ENCODE assay signal across 8 cellular contexts in genomic region chr12:7017870-7018349, GRCh38. TPM values are rescaled to one million over a fixed set of nuclear protein-coding genes. Genes with fewer than 3 reads are reported as not detected.
DNase-seq lines count a peak whose midpoint lies in the region; ATAC-seq, FAIRE-seq and TF ChIP-seq lines count a peak whose summit lies in the region.

No MANE protein-coding gene starts in this region.

- POLR2A ChIA-PET in A549 (lab: Yijun Ruan, JAX), result interaction anchor here (0.7 to 1.6 kb wide), 10 partner anchors 8 to 90 kb away, joined by 3 to 9 read pairs (median 3); partner anchors contain the start of genes C12orf57 and RNU7-1

- H2AFZ ChIP-seq in neural progenitor cell (replicated peaks), result peak overlapping the region; percentile 83

- H3K36me3 ChIP-seq in SJSA1, result peaks cover 7% of the 10 kb centered on the region; the same call in 1 of the 2 replicates
- H3K36me3 ChIP-seq in neural progenitor cell, result no peaks in the 10 kb centered on the region

- H3K27me3 Mint-ChIP-seq in neural progenitor cell (ENCODE audit: insufficient read depth, low read depth), result peaks cover 2% of the 10 kb centered on the region

- FAIRE-seq in A549 (lab: Jason Lieb, UNC) (no peak), D721Med (lab: Jason Lieb, UNC) (no peak)

- ATAC-seq in A549 (peak; percentile 71 to 72), HG03135 (IDR thresholded peaks at IDR 0.05; ENCODE audit: unreplicated experiment) (peak; percentile 24)

- H3K9me3 Mint-ChIP-seq in neural progenitor cell, result no peaks in the 10 kb centered on the region

- H3K27ac ChIP-seq in A549 (peak overlapping the region; percentile 88 to 91), SJSA1 (peak overlapping the region; percentile 35), neural progenitor cell (no peak overlapping the region)

- H3K4me1 Mint-ChIP-seq in neural progenitor cell, result peaks cover 14% of the 10 kb centered on the region

- H3F3A ChIP-seq in neural progenitor cell (ENCODE audit: low read depth), result peaks cover 11% of the 10 kb centered on the region

- peak overlapping the region; percentile 24 for H3K9ac ChIP-seq in neural progenitor cell

- TF ChIP-seq EP300 in A549 (IDR thresholded peaks at IDR 0.05), result no peak

- H3K4me2 ChIP-seq in A549 (peak overlapping the region; percentile 88), neural progenitor cell (peak overlapping the region; percentile 91)

- WGBS in A549 (ENCODE audit: missing lambda C conversion rate), result 3% methylated on average over 20 of the region's 25 CpGs

- H3K4me1 ChIP-seq in A549 (peaks cover 26% of the 10 kb centered on the region), SJSA1 (replicated peaks) (peaks cover 23% of the 10 kb centered on the region), neural progenitor cell (peaks cover 11% of the 10 kb centered on the region)

- TF ChIP-seq POLR2A in A549 (IDR thresholded peaks at IDR 0.05; ENCODE audit: low read length) (no peak), erythroblast (IDR thresholded peaks at IDR 0.05; ENCODE audit: low read length) (no peak)

- H4K20me1 ChIP-seq in neural progenitor cell (ENCODE audit: low read depth), result peaks cover 14% of the 10 kb centered on the region

- CTCF ChIA-PET in A549 (lab: Yijun Ruan, JAX), result interaction anchor here (0.5 to 3.4 kb wide), 19 partner anchors 8 to 149 kb away, joined by 3 to 22 read pairs (median 4); partner anchors contain the start of genes C1RL, C1S and SPSB2

- TF ChIP-seq CTCF in A549 (IDR thresholded peaks at IDR 0.05) (no peak), GM13977 (IDR thresholded peaks at IDR 0.05; ENCODE audit: extremely low read depth, insufficient read depth, missing control alignments) (peak; percentile 0), neural progenitor cell (IDR thresholded peaks at IDR 0.05) (no peak), D721Med (IDR thresholded peaks at IDR 0.05; ENCODE audit: insufficient read depth, missing control alignments) (no peak)

- H3K27ac Mint-ChIP-seq in neural progenitor cell, result no peak overlapping the region

- peak overlapping the region; percentile 88 for H3K4me3 Mint-ChIP-seq in neural progenitor cell

- H3K9me3 ChIP-seq in A549 (no peaks in the 10 kb centered on the region), SJSA1 (replicated peaks) (no peaks in the 10 kb centered on the region), neural progenitor cell (ENCODE audit: low read depth) (no peaks in the 10 kb centered on the region)

- H3K79me2 ChIP-seq in neural progenitor cell (ENCODE audit: low read depth), result peaks cover 37% of the 10 kb centered on the region

- H3K4me3 ChIP-seq in A549 (peak overlapping the region; percentile 72), SJSA1 (peak overlapping the region; percentile 83), neural progenitor cell (peak overlapping the region; percentile 84)

- H3K27me3 ChIP-seq in SJSA1 (replicated peaks) (no peaks in the 10 kb centered on the region), neural progenitor cell (no peaks in the 10 kb centered on the region)

- TF ChIP-seq RAD21 in A549 (conservative IDR thresholded peaks at IDR 0.05 in 1 of 2, IDR thresholded peaks at IDR 0.05 in 1 of 2), result no peak

- DNase-seq in A549 (ENCODE audit: low read depth in 1 of 2, low spot score in 1 of 2), result peak in 1 of 2 experiments; percentile 43
- DNase-seq in GM13977 (ENCODE audit: low spot score), result no peak
- DNase-seq in SJSA1 (ENCODE audit: low read depth in 1 of 2, low spot score in 2 of 2), result peak in 1 of 2 experiments; percentile 64
- peak; percentile 71 to 79 for DNase-seq in erythroblast (lab: John Stamatoyannopoulos, UW)
- no peak for DNase-seq in neural progenitor cell (ENCODE audit: low spot score)
- DNase-seq in D721Med (ENCODE audit: insufficient read length, low spot score), result no peak
- no peak for DNase-seq in activated CD4-positive, CD25-positive, alpha-beta regulatory T cell (lab: John Stamatoyannopoulos, UW)

- H3K36me3 Mint-ChIP-seq in neural progenitor cell, result no peaks in the 10 kb centered on the region

- in situ Hi-C loops in GM13977 (cut with MboI; ENCODE audit: low pct_unique_long_range_greater_than_20kb, low sequenced_read_pairs, unreplicated experiment), result no loop called here

TF ChIP-seq in A549, 52 proteins besides CTCF, POLR2A, EP300 and RAD21 (continues in another document):
- TF ChIP-seq E2F6 (IDR thresholded peaks at IDR 0.05; ENCODE audit: borderline replicate concordance, low read depth) (no peak), HES2 (IDR thresholded peaks at IDR 0.05) (no peak), CBX2 (IDR thresholded peaks at IDR 0.05; ENCODE audit: borderline replicate concordance, low read depth) (no peak), TP53 (CRISPR knock-in tag; IDR thresholded peaks at IDR 0.05) (no peak), PBX3 (IDR thresholded peaks at IDR 0.05) (no peak), RCOR1 (IDR thresholded peaks at IDR 0.05; ENCODE audit: low read depth, low read length) (no peak), MAX (IDR thresholded peaks at IDR 0.05) (0 out of 2 replicates have a peak, but pooled peaks have one; percentile 30), SREBF2 (IDR thresholded peaks at IDR 0.05) (no peak), CHD2 (IDR thresholded peaks at IDR 0.05; ENCODE audit: low read length, partially characterized antibody) (no peak), MYC (IDR thresholded peaks at IDR 0.05; ENCODE audit: borderline replicate concordance, low read length) (0 out of 2 replicates have a peak, but pooled peaks have one; percentile 27), HDAC2 (IDR thresholded peaks at IDR 0.05) (no peak), EHMT2 (IDR thresholded peaks at IDR 0.05; ENCODE audit: low read depth) (no peak), FOSL2 (IDR thresholded peaks at IDR 0.05) (no peak), FOSL2 (CRISPR knock-in tag; IDR thresholded peaks at IDR 0.05) (no peak), KDM1A (IDR thresholded peaks at IDR 0.05; ENCODE audit: low read depth) (no peak), TFCP2L1 (CRISPR knock-in tag; IDR thresholded peaks at IDR 0.05) (0 out of 2 replicates have a peak, but pooled peaks have one; percentile 53), ZNF302 (CRISPR knock-in tag; IDR thresholded peaks at IDR 0.05) (no peak), POLR2AphosphoS2 (conservative IDR thresholded peaks at IDR 0.05; ENCODE audit: low read length) (no peak)

RNA-seq across cellular contexts. Expression of gene LPCAT3, which starts 0.4 kb away (rescaled TPM):
- polyA plus RNA-seq in A549 (2011; rRNA removed) (52.0 and 53.4 TPM in 2 replicates), A549 (2017; fragmentation: RNase III; extraction: RNeasy Plus Mini Kit Qiagen cat#74134 plus additional on column Dnase treatment) (27.4 to 43.0 TPM (median 42.8 TPM) in 3 replicates)
- polyA plus RNA-seq in A549 (2012; cell fraction: cytosol; rRNA removed), result 30.7 and 41.5 TPM in 2 replicates
- 32.5 and 43.6 TPM in 2 replicates for polyA plus RNA-seq in A549 (2012; cell fraction: nucleus; rRNA removed)
- polyA minus RNA-seq in A549 (2011; rRNA and poly(A)+ RNA removed), result 56.4 and 58.2 TPM in 2 replicates
- total RNA-seq in SJSA1 (2014; rRNA removed; shearing (Covaris generic)), result 8.3 and 19.2 TPM in 2 replicates
- 18.1 and 32.6 TPM in 2 replicates for total RNA-seq in neural progenitor cell (ENCODE audit: low replicate concordance)

RNA-seq across cellular contexts. Expression of gene C1S, which starts 42.6 kb away (rescaled TPM):
- polyA plus RNA-seq in A549 (2011; rRNA removed) (107 and 109 TPM in 2 replicates), A549 (2017; fragmentation: RNase III; extraction: RNeasy Plus Mini Kit Qiagen cat#74134 plus additional on column Dnase treatment) (61.2 to 76.2 TPM (median 65.5 TPM) in 3 replicates)
- 24.7 and 35.9 TPM in 2 replicates for polyA plus RNA-seq in A549 (2012; cell fraction: cytosol; rRNA removed)
- 43.1 and 64.1 TPM in 2 replicates for polyA plus RNA-seq in A549 (2012; cell fraction: nucleus; rRNA removed)
- polyA minus RNA-seq in A549 (2011; rRNA and poly(A)+ RNA removed), result 51.9 and 53.4 TPM in 2 replicates
- 21.2 and 35.0 TPM in 2 replicates for total RNA-seq in SJSA1 (2014; rRNA removed; shearing (Covaris generic))
- total RNA-seq in neural progenitor cell (ENCODE audit: low replicate concordance), result 0.56 and 2.1 TPM in 2 replicates

RNA-seq across cellular contexts. Expression of gene EMG1, which starts 47.2 kb away (rescaled TPM):
- 92.0 and 96.7 TPM in 2 replicates for polyA plus RNA-seq in A549 (2011; rRNA removed)
- polyA plus RNA-seq in A549 (2012; cell fraction: cytosol; rRNA removed), result 70.5 and 89.3 TPM in 2 replicates
- 40.5 and 53.4 TPM in 2 replicates for polyA plus RNA-seq in A549 (2012; cell fraction: nucleus; rRNA removed)
- polyA plus RNA-seq in A549 (2017; fragmentation: RNase III; extraction: RNeasy Plus Mini Kit Qiagen cat#74134 plus additional on column Dnase treatment), result 65.7 to 78.2 TPM (median 67.9 TPM) in 3 replicates
- polyA minus RNA-seq in A549 (2011; rRNA and poly(A)+ RNA removed), result 47.0 and 54.0 TPM in 2 replicates
- total RNA-seq in SJSA1 (2014; rRNA removed; shearing (Covaris generic)), result 60.7 and 65.8 TPM in 2 replicates
- total RNA-seq in neural progenitor cell (ENCODE audit: low replicate concordance), result 27.3 and 32.0 TPM in 2 replicates

RNA-seq across cellular contexts. Expression of gene PHB2, which starts 47.4 kb away (rescaled TPM):
- 296 and 297 TPM in 2 replicates for polyA plus RNA-seq in A549 (2011; rRNA removed)
- 618 and 641 TPM in 2 replicates for polyA plus RNA-seq in A549 (2012; cell fraction: cytosol; rRNA removed)
- polyA plus RNA-seq in A549 (2012; cell fraction: nucleus; rRNA removed), result 611 and 629 TPM in 2 replicates
- polyA plus RNA-seq in A549 (2017; fragmentation: RNase III; extraction: RNeasy Plus Mini Kit Qiagen cat#74134 plus additional on column Dnase treatment), result 292 to 313 TPM (median 293 TPM) in 3 replicates
- polyA minus RNA-seq in A549 (2011; rRNA and poly(A)+ RNA removed), result 232 and 240 TPM in 2 replicates
- total RNA-seq in SJSA1 (2014; rRNA removed; shearing (Covaris generic)), result 254 and 334 TPM in 2 replicates
- 214 and 291 TPM in 2 replicates for total RNA-seq in neural progenitor cell (ENCODE audit: low replicate concordance)

Comparison
In these comparisons a context has a peak if more than half of its experiments do, and no peak if none do; other contexts are left out.
1. DNase-seq: peak in erythroblast (2 of 2); none in GM13977 (single experiment), neural progenitor cell (single experiment), D721Med (single experiment) and activated CD4-positive, CD25-positive, alpha-beta regulatory T cell (0 of 4).
2. Peak in every context shown above with its lines, with median percentiles within 50 percentile points of each other: H3K4me3 ChIP-seq.